11 cellular contexts compared by ENCODE assay signal in the genomic region with DNA sequence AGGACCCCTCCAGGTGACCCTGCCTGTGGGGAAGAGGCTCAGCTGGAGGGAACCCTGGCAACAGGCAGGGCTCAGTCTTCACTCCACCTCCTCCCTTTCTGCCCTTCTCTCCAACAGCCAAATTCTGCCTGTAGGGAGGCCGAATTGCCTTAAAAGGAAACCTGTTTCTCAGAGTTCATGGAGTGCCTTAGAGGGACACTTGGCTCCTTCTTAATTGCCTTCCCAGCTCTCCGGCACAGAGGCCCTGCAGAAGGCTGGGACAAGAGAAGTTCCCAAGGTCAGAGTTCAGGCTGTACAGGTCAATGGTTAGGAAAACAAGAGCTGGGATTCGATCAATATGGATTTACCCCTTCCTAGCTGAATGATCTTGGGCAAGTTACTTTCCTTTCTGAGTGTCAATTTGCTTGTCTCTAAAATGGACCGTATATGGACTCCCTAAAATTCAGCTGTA. TPM values are rescaled to one million over a fixed set of nuclear protein-coding genes. Genes with fewer than 3 reads are reported as not detected.
DNase-seq lines count a peak whose midpoint lies in the region; ATAC-seq, FAIRE-seq and TF ChIP-seq lines count a peak whose summit lies in the region.
"Had no signal": no experiment of that assay in that cellular context is flagged by ENCODE, and none has a peak within 500 bp of the region (broad histone marks: within the 10 kb centered on the region; RNA-seq: fewer than 3 reads in every experiment).

No MANE protein-coding gene starts in this region.

- TF ChIP-seq CTCF in A673 (conservative IDR thresholded peaks at IDR 0.05; ENCODE audit: low read depth, low read length), result no peak
- TF ChIP-seq CTCF in astrocyte (IDR thresholded peaks at IDR 0.05; ENCODE audit: insufficient read depth, low read depth, low read length), result no peak
- no peak for TF ChIP-seq CTCF in left ventricle myocardium inferior (IDR thresholded peaks at IDR 0.05; ENCODE audit: borderline replicate concordance)
- no peak for TF ChIP-seq CTCF in parathyroid adenoma (IDR thresholded peaks at IDR 0.05)
- TF ChIP-seq CTCF in mucosa of descending colon (IDR thresholded peaks at IDR 0.05), result no peak

- no peaks in the 10 kb centered on the region for H3K27me3 Mint-ChIP-seq in astrocyte (ENCODE audit: low read depth, unreplicated experiment)
- H3K27me3 Mint-ChIP-seq: activated CD4-positive, alpha-beta memory T cell treated with anti-CD3 and anti-CD28 coated beads, Interleukin-2, amount 10 ng/mL, durations not matched to agents 7 days and 5 days had no signal

- H3K9me3 ChIP-seq in A673 (ENCODE audit: low read depth, low read length, poor library complexity, severe bottlenecking), result no peaks in the 10 kb centered on the region
- no peaks in the 10 kb centered on the region for H3K9me3 ChIP-seq in astrocyte (ENCODE audit: insufficient read depth, low read depth, low read length)
- H3K9me3 ChIP-seq in left ventricle myocardium inferior (replicated peaks), result no peaks in the 10 kb centered on the region
- H3K9me3 ChIP-seq in parathyroid adenoma (ENCODE audit: control insufficient read depth, low read length), result no peaks in the 10 kb centered on the region
- no peaks in the 10 kb centered on the region for H3K9me3 ChIP-seq in mucosa of descending colon

- H3K4me1 Mint-ChIP-seq in astrocyte (ENCODE audit: low read depth, unreplicated experiment), result peaks cover 58% of the 10 kb centered on the region

- H3K27ac ChIP-seq in A673 (ENCODE audit: low read depth, low read length, poor library complexity, severe bottlenecking) (peak overlapping the region; percentile 61), astrocyte (ENCODE audit: low read depth, low read length) (peak overlapping the region; percentile 41), left ventricle myocardium inferior (replicated peaks) (peak overlapping the region; percentile 88), parathyroid adenoma (peak overlapping the region; percentile 99)

- DNase-seq in A673 (ENCODE audit: low spot score) (no peak), astrocyte (ENCODE audit: low read depth) (no peak), left ventricle myocardium inferior (no peak), mucosa of descending colon (no peak), glomerular visceral epithelial cell (ENCODE audit: extremely low spot score) (no peak)
- DNase-seq: activated CD4-positive, alpha-beta memory T cell treated with anti-CD3 and anti-CD28 coated beads, Interleukin-2, amount 10 ng/mL, durations not matched to agents 7 days and 5 days; NCI-H1105; SHP77 treated with DMSO at 0.1 percent for 48 hours had no signal

- H2AFZ ChIP-seq in astrocyte (ENCODE audit: low read depth, low read length), result no peak overlapping the region
- no peak overlapping the region for H2AFZ ChIP-seq in parathyroid adenoma

- peaks cover 11% of the 10 kb centered on the region for H3K36me3 Mint-ChIP-seq in astrocyte (ENCODE audit: low read depth, unreplicated experiment)

- H3K27me3 ChIP-seq in A673 (replicated peaks; ENCODE audit: insufficient read depth, low read depth, low read length, poor library complexity) (no peaks in the 10 kb centered on the region), astrocyte (ENCODE audit: insufficient read depth, low read length) (no peaks in the 10 kb centered on the region), left ventricle myocardium inferior (ENCODE audit: low read depth) (no peaks in the 10 kb centered on the region), parathyroid adenoma (ENCODE audit: control insufficient read depth, insufficient read depth, low read length) (no peaks in the 10 kb centered on the region)

- peak overlapping the region; percentile 77 for H3K27ac Mint-ChIP-seq in astrocyte (ENCODE audit: unreplicated experiment)
- H3K27ac Mint-ChIP-seq: activated CD4-positive, alpha-beta memory T cell treated with anti-CD3 and anti-CD28 coated beads, Interleukin-2, amount 10 ng/mL, durations not matched to agents 7 days and 5 days had no signal

- no peak for ATAC-seq in HG03571 (IDR thresholded peaks at IDR 0.05; ENCODE audit: unreplicated experiment)
- no peak for ATAC-seq in mucosa of descending colon
- no peak for ATAC-seq in HG03175 (IDR thresholded peaks at IDR 0.05; ENCODE audit: unreplicated experiment)

- POLR2A ChIA-PET in A673 (lab: Charles Lee; ENCODE audit: low non-redundant PET), result no interaction called here

- H3K4me1 ChIP-seq in A673 (ENCODE audit: insufficient read depth, low read length, poor library complexity, severe bottlenecking), result peaks cover 56% of the 10 kb centered on the region
- peaks cover 65% of the 10 kb centered on the region for H3K4me1 ChIP-seq in astrocyte (ENCODE audit: insufficient read depth, low read length)
- peaks cover 96% of the 10 kb centered on the region for H3K4me1 ChIP-seq in left ventricle myocardium inferior
- peaks cover 71% of the 10 kb centered on the region for H3K4me1 ChIP-seq in parathyroid adenoma
- peaks cover 19% of the 10 kb centered on the region for H3K4me1 ChIP-seq in mucosa of descending colon (ENCODE audit: low read depth)

- peaks cover 24% of the 10 kb centered on the region for H3K36me3 ChIP-seq in A673 (ENCODE audit: insufficient read depth, low read length, poor library complexity, severe bottlenecking)
- H3K36me3 ChIP-seq in astrocyte (ENCODE audit: insufficient read depth, low read length), result peaks cover 13% of the 10 kb centered on the region
- H3K36me3 ChIP-seq in left ventricle myocardium inferior, result no peaks in the 10 kb centered on the region
- no peaks in the 10 kb centered on the region for H3K36me3 ChIP-seq in parathyroid adenoma (ENCODE audit: control insufficient read depth, insufficient read depth, low read length)
- H3K36me3 ChIP-seq in mucosa of descending colon (ENCODE audit: low read depth), result no peaks in the 10 kb centered on the region

- H3K9ac ChIP-seq in astrocyte (ENCODE audit: low read length) (peak overlapping the region; percentile 41), parathyroid adenoma (no peak overlapping the region)

- FAIRE-seq in astrocyte (lab: Jason Lieb, UNC), result no peak

- H3K4me2 ChIP-seq in astrocyte (ENCODE audit: low read length), result peak overlapping the region; percentile 49
- H3K4me2 ChIP-seq in parathyroid adenoma (ENCODE audit: low read length), result peak overlapping the region; percentile 46

- CTCF ChIA-PET in A673 (lab: Charles Lee), result interaction anchor here (4.5 kb wide), 1 partner anchor 12 kb away, joined by 37 read pairs; no protein-coding TSS in a partner anchor

- intact Hi-C loops in A673 (cut with micrococcal nuclease; ENCODE audit: unreplicated experiment) (no loop called here), left ventricle myocardium inferior (cut with micrococcal nuclease) (no loop called here), mucosa of descending colon (cut with DNase I, micrococcal nuclease) (no loop called here)

- H3K9me3 Mint-ChIP-seq in astrocyte (ENCODE audit: unreplicated experiment), result no peaks in the 10 kb centered on the region
- H3K9me3 Mint-ChIP-seq: activated CD4-positive, alpha-beta memory T cell treated with anti-CD3 and anti-CD28 coated beads, Interleukin-2, amount 10 ng/mL, durations not matched to agents 7 days and 5 days had no signal

- H3K4me3 ChIP-seq in A673 (ENCODE audit: low read depth, low read length, poor library complexity, severe bottlenecking), result no peak overlapping the region
- no peak overlapping the region for H3K4me3 ChIP-seq in astrocyte (ENCODE audit: insufficient read depth, low read depth, low read length)
- H3K4me3 ChIP-seq in left ventricle myocardium inferior, result no peak overlapping the region
- no peak overlapping the region for H3K4me3 ChIP-seq in parathyroid adenoma (ENCODE audit: low read depth, low read length)
- H3K4me3 ChIP-seq in mucosa of descending colon, result no peak overlapping the region

- peaks cover 71% of the 10 kb centered on the region for H4K20me1 ChIP-seq in astrocyte (ENCODE audit: insufficient read depth, low read length)

- no peak overlapping the region for H3K4me3 Mint-ChIP-seq in astrocyte (ENCODE audit: unreplicated experiment)
- H3K4me3 Mint-ChIP-seq: activated CD4-positive, alpha-beta memory T cell treated with anti-CD3 and anti-CD28 coated beads, Interleukin-2, amount 10 ng/mL, durations not matched to agents 7 days and 5 days had no signal

- no TSS peak for BruUV-seq in A673 (replicated peaks; lab: Mats Ljungman, UMichigan)

- H3K79me2 ChIP-seq in astrocyte (ENCODE audit: insufficient read depth, low read length), result peaks cover 100% of the 10 kb centered on the region
- peaks cover 39% of the 10 kb centered on the region for H3K79me2 ChIP-seq in parathyroid adenoma

RNA-seq across cellular contexts. Expression of gene CSRP1, which starts 6.2 kb away (rescaled TPM):
- total RNA-seq in A673 (2021) (402 and 517 TPM in 2 replicates), astrocyte (289 and 317 TPM in 2 replicates), left ventricle myocardium inferior (41.0 TPM), mucosa of descending colon (1,000 to 10,000 TPM in 1 of 3 donors, 100 to 1,000 TPM in 2; 150 to 1,587 (median 214) TPM)

RNA-seq across cellular contexts. Expression of gene PHLDA3, which starts 31.7 kb away (rescaled TPM):
- total RNA-seq in A673 (2021) (23.9 and 24.1 TPM in 2 replicates), astrocyte (150 and 152 TPM in 2 replicates), left ventricle myocardium inferior (21.1 TPM), mucosa of descending colon (100 to 1,000 TPM in 1 of 3 donors, 10 to 100 TPM in 1, 1 to 10 TPM in 1; 8.5 to 106 (median 12.4) TPM)

RNA-seq across cellular contexts. Expression of gene NAV1, which starts 38.2 kb away (rescaled TPM):
- total RNA-seq in A673 (2021), result 48.2 and 51.2 TPM in 2 replicates
- 79.7 and 85.2 TPM in 2 replicates for total RNA-seq in astrocyte
- 74.8 TPM for total RNA-seq in left ventricle myocardium inferior
- total RNA-seq in mucosa of descending colon, result 10 to 100 TPM; 13.7 to 64.3 (median 16.7) TPM

Comparison
In these comparisons a context has a peak if more than half of its experiments do, and no peak if none do; other contexts are left out.
1. H3K27ac ChIP-seq: peak in every context shown above with its lines; median percentile 99 in parathyroid adenoma; 88 in left ventricle myocardium inferior; 61 in A673; 41 in astrocyte.